ENCODE assay signal across 15 cellular contexts in genomic region chr5:90390933-90391332, GRCh38.
"Had no signal": no experiment of that assay in that cellular context is flagged by ENCODE, and none has a peak within 500 bp of the region (broad histone marks: within the 10 kb centered on the region; RNA-seq: fewer than 3 reads in every experiment).

No MANE protein-coding gene starts in this region.

- H3K4me3 ChIP-seq: gastrocnemius medialis, heart right ventricle, transverse colon had no signal

- H3K27ac ChIP-seq: epithelial cell of prostate, gastrocnemius medialis, heart right ventricle, transverse colon had no signal

- H3K4me1 Mint-ChIP-seq: stimulated activated naive B cell treated with anti-CD40 and anti-IgM and Interleukin-4, amounts not matched to agents 10 μg/mL and 1 μg/mL and 100 μg/mL, for 72 hours had no signal

- H3K9me3 Mint-ChIP-seq: activated CD4-positive, alpha-beta T cell treated with anti-CD3 and anti-CD28 coated beads, Interleukin-2, amount 10 ng/mL, durations not matched to agents 7 days and 5 days; natural killer cell treated with Interleukin-12 subunit alpha and Interleukin-12 subunit beta and Interleukin-15 and Interleukin-18, amount 100 ng/mL, for 72 hours; stimulated activated naive B cell treated with anti-CD40 and anti-IgM and Interleukin-4, amounts not matched to agents 10 μg/mL and 1 μg/mL and 100 μg/mL, for 72 hours had no signal

- H3K27ac Mint-ChIP-seq: activated CD4-positive, alpha-beta T cell treated with anti-CD3 and anti-CD28 coated beads, Interleukin-2, amount 10 ng/mL, durations not matched to agents 7 days and 5 days; dendritic cell treated with granulocyte-macrophage colony-stimulating factor and Interleukin-4, amounts not matched to agents 40 ng/mL and 50 ng/mL, for 4 days; natural killer cell treated with Interleukin-12 subunit alpha and Interleukin-12 subunit beta and Interleukin-15 and Interleukin-18, amount 100 ng/mL, for 72 hours; stimulated activated naive B cell treated with anti-CD40 and anti-IgM and Interleukin-4, amounts not matched to agents 10 μg/mL and 1 μg/mL and 100 μg/mL, for 72 hours had no signal

- H3K9me3 ChIP-seq: gastrocnemius medialis, heart right ventricle, transverse colon had no signal

- ATAC-seq: gastrocnemius medialis; left lobe of liver; natural killer cell treated with Interleukin-12 subunit alpha and Interleukin-12 subunit beta and Interleukin-15 and Interleukin-18, amount 100 ng/mL, for 72 hours; stimulated activated naive B cell treated with anti-CD40 and anti-IgM and Interleukin-4, amounts not matched to agents 10 μg/mL and 1 μg/mL and 100 μg/mL, for 72 hours had no signal

- H3K4me1 ChIP-seq: gastrocnemius medialis, transverse colon had no signal

- H3K27me3 ChIP-seq: gastrocnemius medialis, heart right ventricle, transverse colon had no signal

- H3K4me3 Mint-ChIP-seq: activated CD4-positive, alpha-beta T cell treated with anti-CD3 and anti-CD28 coated beads, Interleukin-2, amount 10 ng/mL, durations not matched to agents 7 days and 5 days; dendritic cell treated with granulocyte-macrophage colony-stimulating factor and Interleukin-4, amounts not matched to agents 40 ng/mL and 50 ng/mL, for 4 days; natural killer cell treated with Interleukin-12 subunit alpha and Interleukin-12 subunit beta and Interleukin-15 and Interleukin-18, amount 100 ng/mL, for 72 hours; stimulated activated naive B cell treated with anti-CD40 and anti-IgM and Interleukin-4, amounts not matched to agents 10 μg/mL and 1 μg/mL and 100 μg/mL, for 72 hours had no signal

- H3K36me3 ChIP-seq: gastrocnemius medialis had no signal

- H3K27me3 Mint-ChIP-seq: dendritic cell treated with granulocyte-macrophage colony-stimulating factor and Interleukin-4, amounts not matched to agents 40 ng/mL and 50 ng/mL, for 4 days; natural killer cell treated with Interleukin-12 subunit alpha and Interleukin-12 subunit beta and Interleukin-15 and Interleukin-18, amount 100 ng/mL, for 72 hours; stimulated activated naive B cell treated with anti-CD40 and anti-IgM and Interleukin-4, amounts not matched to agents 10 μg/mL and 1 μg/mL and 100 μg/mL, for 72 hours had no signal

- DNase-seq: activated CD4-positive, alpha-beta T cell treated with anti-CD3 and anti-CD28 coated beads, Interleukin-2, amount 10 ng/mL, durations not matched to agents 7 days and 5 days; activated CD8-positive, alpha-beta memory T cell treated with anti-CD3 and anti-CD28 coated beads for 24 hours; activated naive CD4-positive, alpha-beta T cell treated with Interleukin-2 at 50 U/mL for 16 hours; aorta; effector memory CD4-positive, alpha-beta T cell; gastrocnemius medialis; heart right ventricle; occipital lobe; stimulated activated CD4-positive, alpha-beta T cell treated with anti-CD3 and anti-CD28 coated beads, Interleukin-4, amount 100 ng/mL, for 1 hour; stimulated activated naive B cell treated with anti-CD40 and anti-IgM and Interleukin-4, amounts not matched to agents 10 μg/mL and 1 μg/mL and 100 μg/mL, for 72 hours; transverse colon had no signal

- H3K36me3 Mint-ChIP-seq: natural killer cell treated with Interleukin-12 subunit alpha and Interleukin-12 subunit beta and Interleukin-15 and Interleukin-18, amount 100 ng/mL, for 72 hours had no signal
